8 cellular contexts compared by ENCODE assay signal in the genomic region with DNA sequence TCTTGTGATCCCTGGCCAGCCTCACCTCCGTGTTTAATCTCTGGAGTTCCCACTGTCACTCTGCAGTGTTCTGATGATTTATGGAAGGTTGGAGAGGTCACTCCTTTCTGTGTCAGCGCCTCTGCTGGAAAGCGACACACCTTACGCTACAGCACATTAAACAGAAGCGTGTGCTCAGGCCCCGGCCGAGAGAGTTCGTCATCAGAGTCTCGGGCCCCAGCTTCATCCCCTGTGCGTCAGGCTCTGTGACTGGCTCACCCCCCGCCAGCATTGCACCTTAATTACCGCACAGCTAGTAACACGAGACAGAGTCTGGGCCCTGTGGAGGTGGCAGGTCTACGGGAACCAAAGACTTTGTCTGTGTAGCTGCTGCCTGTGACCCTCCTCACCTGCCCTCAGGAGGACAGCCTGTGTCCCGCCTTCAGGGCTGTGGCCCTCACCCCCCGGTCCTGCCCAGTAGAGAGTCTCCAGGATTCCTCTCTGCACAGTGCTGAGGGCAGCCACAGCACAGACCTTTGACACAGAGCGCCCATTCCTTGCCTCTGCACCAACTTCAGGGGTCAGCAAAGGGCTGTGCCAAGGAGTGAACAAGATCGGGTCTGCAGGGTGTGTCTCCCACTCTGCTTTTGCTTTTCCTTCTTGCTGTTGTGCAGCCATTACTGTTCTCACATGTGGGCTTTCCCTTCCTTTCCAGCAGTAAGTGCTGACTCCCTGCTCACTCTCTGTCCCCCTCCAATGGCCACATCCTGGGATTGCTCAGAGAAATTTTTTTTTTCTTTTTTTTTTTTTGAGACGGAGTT.
DNase-seq lines count a peak whose midpoint lies in the region; ATAC-seq and TF ChIP-seq lines count a peak whose summit lies in the region.

No MANE protein-coding gene starts in this region.

- H3K36me3 Mint-ChIP-seq in H9 (ENCODE audit: insufficient read depth in 1 of 3, low read depth in 3 of 3), result peaks cover 10 to 24% (median 21%) of the 10 kb centered on the region in 3 experiments; a peak in 6 of 7 replicates
- peaks cover 34 to 60% of the 10 kb centered on the region in 2 donors for H3K36me3 Mint-ChIP-seq in stimulated activated naive B cell treated with anti-CD40 and anti-IgM and Interleukin-4, amounts not matched to agents 10 μg/mL and 1 μg/mL and 100 μg/mL, for 72 hours
- peaks cover 31 to 34% of the 10 kb centered on the region in 2 donors for H3K36me3 Mint-ChIP-seq in CD4-positive, alpha-beta memory T cell

- peaks cover 0 to 15% (median 0%) of the 10 kb centered on the region in 11 experiments; a peak in 5 of 22 replicates for H3K27me3 ChIP-seq in BLaER1 treated with 17β-estradiol and CSF1 and Interleukin-3, amounts not matched to agents 10 nM and 100 nM
- H3K27me3 ChIP-seq in H9 (ENCODE audit: insufficient read depth, low read length), result no peaks in the 10 kb centered on the region
- H3K27me3 ChIP-seq in CD4-positive, alpha-beta memory T cell (ENCODE audit: insufficient read depth, low read length), result no peaks in the 10 kb centered on the region

- peaks cover 0 to 97% (median 55%) of the 10 kb centered on the region in 11 experiments; a peak in 17 of 22 replicates for H4K20me1 ChIP-seq in BLaER1 treated with 17β-estradiol and CSF1 and Interleukin-3, amounts not matched to agents 10 nM and 100 nM
- H4K20me1 ChIP-seq in H9 (ENCODE audit: control insufficient read depth, insufficient read depth, insufficient read length), result no peaks in the 10 kb centered on the region

- no peaks in the 10 kb centered on the region for H3K9me3 Mint-ChIP-seq in H9
- H3K9me3 Mint-ChIP-seq in stimulated activated naive B cell treated with anti-CD40 and anti-IgM and Interleukin-4, amounts not matched to agents 10 μg/mL and 1 μg/mL and 100 μg/mL, for 72 hours, result no peaks in the 10 kb centered on the region
- H3K9me3 Mint-ChIP-seq in CD4-positive, alpha-beta memory T cell, result no peaks in the 10 kb centered on the region

- no CpG with 5 or more reads among the region's 19 CpGs for WGBS in H9 (ENCODE audit: extremely low coverage, insufficient read length, low lambda C conversion rate)

- H3K9me3 ChIP-seq in BLaER1 treated with 17β-estradiol and CSF1 and Interleukin-3, amounts not matched to agents 10 nM and 100 nM (replicated peaks in 1 of 11), result no peaks in the 10 kb centered on the region
- H3K9me3 ChIP-seq in H9 (ENCODE audit: control insufficient read depth, low read depth, low read length), result no peaks in the 10 kb centered on the region
- no peaks in the 10 kb centered on the region for H3K9me3 ChIP-seq in CD4-positive, alpha-beta memory T cell (ENCODE audit: control insufficient read depth in 1 of 2, low read length in 2 of 2)

- H3K4me2 ChIP-seq in BLaER1 treated with 17β-estradiol and CSF1 and Interleukin-3, amounts not matched to agents 10 nM and 100 nM, result peak overlapping the region; percentile 62 to 97 (median 76)
- no peak overlapping the region for H3K4me2 ChIP-seq in H9 (ENCODE audit: insufficient read depth, insufficient read length, low read length)

- H3K23ac ChIP-seq in H9 (ENCODE audit: insufficient read length, low read depth, low read length), result no peak overlapping the region

- H3K27me3 Mint-ChIP-seq in H9 (ENCODE audit: low read depth), result no peaks in the 10 kb centered on the region; the same call in 1 of the 2 replicates
- H3K27me3 Mint-ChIP-seq in stimulated activated naive B cell treated with anti-CD40 and anti-IgM and Interleukin-4, amounts not matched to agents 10 μg/mL and 1 μg/mL and 100 μg/mL, for 72 hours, result no peaks in the 10 kb centered on the region
- no peaks in the 10 kb centered on the region for H3K27me3 Mint-ChIP-seq in CD4-positive, alpha-beta memory T cell

- no peak overlapping the region for H2AK5ac ChIP-seq in H9 (ENCODE audit: insufficient read length, low read length)

- H3K27ac ChIP-seq in BLaER1 treated with 17β-estradiol and CSF1 and Interleukin-3, amounts not matched to agents 10 nM and 100 nM, result peak overlapping the region in 4 of 11 experiments; percentile 10 to 63 (median 21); a peak in 6 of 22 replicates
- H3K27ac ChIP-seq in H9 (ENCODE audit: insufficient read length, low read depth, low read length), result no peak overlapping the region
- H3K27ac ChIP-seq in CD4-positive, alpha-beta memory T cell (ENCODE audit: low read depth, low read length), result no peak overlapping the region

- CTCF ChIA-PET in CD4-positive, alpha-beta memory T cell (lab: Charles Lee; ENCODE audit: partially characterized antibody), result no interaction called here

- no peak overlapping the region for H2BK5ac ChIP-seq in H9 (ENCODE audit: insufficient read length, low read length)

- no peak overlapping the region for H3K14ac ChIP-seq in H9 (ENCODE audit: insufficient read depth, low read length)

- peaks cover 2% of the 10 kb centered on the region in 2 experiments; a peak in 2 of 4 replicates for H3K4me1 Mint-ChIP-seq in H9
- peaks cover 43 to 66% of the 10 kb centered on the region in 2 donors for H3K4me1 Mint-ChIP-seq in stimulated activated naive B cell treated with anti-CD40 and anti-IgM and Interleukin-4, amounts not matched to agents 10 μg/mL and 1 μg/mL and 100 μg/mL, for 72 hours
- H3K4me1 Mint-ChIP-seq in CD4-positive, alpha-beta memory T cell, result peaks cover 5 to 22% (median 15%) of the 10 kb centered on the region in 4 donors

- H3K4me3 Mint-ChIP-seq in H9, result no peak overlapping the region
- no peak overlapping the region for H3K4me3 Mint-ChIP-seq in stimulated activated naive B cell treated with anti-CD40 and anti-IgM and Interleukin-4, amounts not matched to agents 10 μg/mL and 1 μg/mL and 100 μg/mL, for 72 hours
- no peak overlapping the region for H3K4me3 Mint-ChIP-seq in CD4-positive, alpha-beta memory T cell

- peak in 1 of 2 donors; percentile 9 for ATAC-seq in stimulated activated naive B cell treated with anti-CD40 and anti-IgM and Interleukin-4, amounts not matched to agents 10 μg/mL and 1 μg/mL and 100 μg/mL, for 72 hours (replicated peaks)

- H4K8ac ChIP-seq in H9 (replicated peaks; ENCODE audit: insufficient read length, low read depth, low read length), result no peak overlapping the region

- H2AFZ ChIP-seq in H9 (ENCODE audit: low read length), result no peak overlapping the region

- H3K36me3 ChIP-seq in BLaER1 treated with 17β-estradiol and CSF1 and Interleukin-3, amounts not matched to agents 10 nM and 100 nM, result peaks cover 12 to 78% (median 42%) of the 10 kb centered on the region in 11 experiments; a peak in 19 of 22 replicates
- peaks cover 9% of the 10 kb centered on the region for H3K36me3 ChIP-seq in CD4-positive, alpha-beta memory T cell (ENCODE audit: insufficient read depth, low read length)

- H3K4me3 ChIP-seq in BLaER1 treated with 17β-estradiol and CSF1 and Interleukin-3, amounts not matched to agents 10 nM and 100 nM, result no peak overlapping the region
- H3K4me3 ChIP-seq in astrocyte of the cerebellum (ENCODE audit: low read depth, low read length), result no peak overlapping the region
- no peak overlapping the region for H3K4me3 ChIP-seq in CD4-positive, alpha-beta memory T cell (ENCODE audit: low read length in 2 of 2)

- intact Hi-C loops in CD4-positive, alpha-beta memory T cell (cut with micrococcal nuclease), result no loop called here

- H3K56ac ChIP-seq in H9 (ENCODE audit: insufficient read length, low read depth, low read length), result no peak overlapping the region

- DNase-seq in H9 (peak; percentile 67), NCI-H460 (ENCODE audit: extremely low read depth, low read depth) (peak; percentile 62), astrocyte of the cerebellum (ENCODE audit: low read depth) (peak; percentile 66), iPS-NIHi11 (ENCODE audit: low spot score) (peak; percentile 90), NCI-H526 treated with DMSO at 0.1 percent for 48 hours (lab: John Stamatoyannopoulos, UW) (no peak)
- DNase-seq in stimulated activated naive B cell treated with anti-CD40 and anti-IgM and Interleukin-4, amounts not matched to agents 10 μg/mL and 1 μg/mL and 100 μg/mL, for 72 hours, result no peak
- no peak for DNase-seq in CD4-positive, alpha-beta memory T cell

- TF ChIP-seq CTCF in H9 (conservative IDR thresholded peaks at IDR 0.05), result peak; percentile 72
- TF ChIP-seq CTCF in astrocyte of the cerebellum (IDR thresholded peaks at IDR 0.05; ENCODE audit: low read depth, low read length, missing control alignments), result peak; percentile 90

- no peak overlapping the region for H2BK20ac ChIP-seq in H9 (ENCODE audit: low read depth, low read length, poor library complexity, severe bottlenecking)

- no peak overlapping the region for H4K91ac ChIP-seq in H9 (ENCODE audit: insufficient read length, low read depth, low read length)

- H3K27ac Mint-ChIP-seq in H9, result peak overlapping the region; percentile 43 to 90 (median 77); a peak in 4 of 7 replicates
- H3K27ac Mint-ChIP-seq in stimulated activated naive B cell treated with anti-CD40 and anti-IgM and Interleukin-4, amounts not matched to agents 10 μg/mL and 1 μg/mL and 100 μg/mL, for 72 hours, result peak overlapping the region; percentile 31
- H3K27ac Mint-ChIP-seq in CD4-positive, alpha-beta memory T cell, result peak overlapping the region in 1 of 7 donors; percentile 4

- no peaks in the 10 kb centered on the region for H3K23me2 ChIP-seq in H9 (ENCODE audit: insufficient read length, low read depth, low read length, poor library complexity, severe bottlenecking)

- POLR2A ChIA-PET in CD4-positive, alpha-beta memory T cell (lab: Charles Lee; ENCODE audit: partially characterized antibody), result no interaction called here

- H2BK15ac ChIP-seq in H9 (ENCODE audit: low read depth, low read length), result no peak overlapping the region

- no peak overlapping the region for H4K5ac ChIP-seq in H9 (ENCODE audit: insufficient read length, low read depth, low read length)

- no peak overlapping the region for H2BK12ac ChIP-seq in H9 (ENCODE audit: insufficient read length, low read depth, low read length)

- no peaks in the 10 kb centered on the region for H3K79me2 ChIP-seq in H9 (ENCODE audit: insufficient read depth, low read length)

- no peak overlapping the region for H2BK120ac ChIP-seq in H9 (ENCODE audit: low read depth, low read length, poor library complexity, severe bottlenecking)

- H3K4me1 ChIP-seq in BLaER1 treated with 17β-estradiol and CSF1 and Interleukin-3, amounts not matched to agents 10 nM and 100 nM, result peaks cover 38 to 100% (median 99%) of the 10 kb centered on the region in 10 experiments
- H3K4me1 ChIP-seq in H9 (ENCODE audit: insufficient read depth, low read length), result no peaks in the 10 kb centered on the region
- H3K4me1 ChIP-seq in CD4-positive, alpha-beta memory T cell (ENCODE audit: insufficient read depth, low read length), result peaks cover 15% of the 10 kb centered on the region

- no peaks in the 10 kb centered on the region for H3K79me1 ChIP-seq in H9 (ENCODE audit: insufficient read depth, low read depth, low read length, poor library complexity, severe bottlenecking)

- no peak overlapping the region for H3K4ac ChIP-seq in H9 (ENCODE audit: low read depth, low read length)

- H3K18ac ChIP-seq in H9 (ENCODE audit: insufficient read length, low read depth, low read length), result no peak overlapping the region

- in situ Hi-C loops in astrocyte of the cerebellum (cut with HindIII; ENCODE audit: low sequenced_read_pairs), result no loop called here

- H3K9ac ChIP-seq in BLaER1 treated with 17β-estradiol and CSF1 and Interleukin-3, amounts not matched to agents 10 nM and 100 nM, result peak overlapping the region in 4 of 11 experiments; percentile 2 to 22 (median 18); a peak in 2 of 22 replicates
- no peak overlapping the region for H3K9ac ChIP-seq in H9 (ENCODE audit: extremely low read depth, insufficient read length, low read length)

- no peak overlapping the region for H3T11ph ChIP-seq in H9 (ENCODE audit: low read length)

Comparison
In these comparisons a context has a peak if more than half of its experiments do, and no peak if none do; other contexts are left out.
1. DNase-seq: peak in H9 (single experiment), NCI-H460 (single experiment), astrocyte of the cerebellum (single experiment) and iPS-NIHi11 (single experiment); none in stimulated activated naive B cell treated with anti-CD40 and anti-IgM and Interleukin-4, amounts not matched to agents 10 μg/mL and 1 μg/mL and 100 μg/mL, for 72 hours (single experiment), NCI-H526 treated with DMSO at 0.1 percent for 48 hours (single experiment) and CD4-positive, alpha-beta memory T cell (0 of 5).